In genomic region chr5:33440482-33441240, GRCh38 we compare ENCODE assay signal across 1 cellular context.
TF ChIP-seq lines count a peak whose summit lies in the region.

TARS1 (plus strand) TSS chr5:33440965; CDS start chr5:33441087, 122 bp downstream.

TF ChIP-seq in HepG2, 621 proteins besides CTCF, POLR2A, EP300 and RAD21 (continued from another document and continues in another):
- TF ChIP-seq MEF2D (CRISPR knock-in tag; IDR thresholded peaks at IDR 0.05) = peak; percentile 56
- TF ChIP-seq ZNF296 (CRISPR knock-in tag; conservative IDR thresholded peaks at IDR 0.05) = no peak
- TF ChIP-seq JUNB (CRISPR knock-in tag; IDR thresholded peaks at IDR 0.05; ENCODE audit: borderline replicate concordance) = no peak
- peak; percentile 34; the same call in 1 of the 2 replicates for TF ChIP-seq HNF4G (IDR thresholded peaks at IDR 0.05; ENCODE audit: borderline replicate concordance, low read depth, low read length)
- TF ChIP-seq HNF4G (CRISPR knock-in tag; IDR thresholded peaks at IDR 0.05; ENCODE audit: borderline replicate concordance, low read depth) = no peak
- TF ChIP-seq NCOA2 (CRISPR knock-in tag; IDR thresholded peaks at IDR 0.05) = peak; percentile 43
- TF ChIP-seq ARID3A (IDR thresholded peaks at IDR 0.05; ENCODE audit: low read depth, low read length) = peak; percentile 44; the same call in 1 of the 2 replicates
- TF ChIP-seq UBTF (CRISPR knock-in tag; IDR thresholded peaks at IDR 0.05) = peak; percentile 85
- TF ChIP-seq ZNF652 (CRISPR knock-in tag; IDR thresholded peaks at IDR 0.05; ENCODE audit: borderline replicate concordance, low read depth) = no peak
- no peak for TF ChIP-seq NFRKB (IDR thresholded peaks at IDR 0.05)
- TF ChIP-seq NFKB2 (CRISPR knock-in tag; IDR thresholded peaks at IDR 0.05; ENCODE audit: borderline replicate concordance) = peak; percentile 40; the same call in 1 of the 2 replicates
- no peak for TF ChIP-seq ZNF720 (CRISPR knock-in tag; IDR thresholded peaks at IDR 0.05)
- TF ChIP-seq ZNF768 (CRISPR knock-in tag; IDR thresholded peaks at IDR 0.05) = peak; percentile 23; the same call in 1 of the 2 replicates
- TF ChIP-seq ARNT (IDR thresholded peaks at IDR 0.05) = no peak
- TF ChIP-seq IKZF1 (IDR thresholded peaks at IDR 0.05) = no peak
- TF ChIP-seq ZNF501 (CRISPR knock-in tag; IDR thresholded peaks at IDR 0.05) = no peak
- peak; percentile 32 for TF ChIP-seq TFDP2 (CRISPR knock-in tag; IDR thresholded peaks at IDR 0.05)
- no peak for TF ChIP-seq WIZ (CRISPR knock-in tag; IDR thresholded peaks at IDR 0.05)
- TF ChIP-seq HMG20B (CRISPR knock-in tag; conservative IDR thresholded peaks at IDR 0.05) = no peak
- no peak for TF ChIP-seq ZFYVE20 (CRISPR knock-in tag; IDR thresholded peaks at IDR 0.05; ENCODE audit: borderline replicate concordance, low read depth)
- no peak for TF ChIP-seq KIAA2018 (CRISPR knock-in tag; IDR thresholded peaks at IDR 0.05; ENCODE audit: borderline replicate concordance)
- TF ChIP-seq NFIC (IDR thresholded peaks at IDR 0.05; ENCODE audit: low read length) = no peak; the same call in 1 of the 2 replicates
- TF ChIP-seq ZNF839 (CRISPR knock-in tag; IDR thresholded peaks at IDR 0.05; ENCODE audit: borderline replicate concordance) = no peak; the same call in 1 of the 2 replicates
- peak; percentile 99 for TF ChIP-seq YEATS4 (CRISPR knock-in tag; IDR thresholded peaks at IDR 0.05; ENCODE audit: borderline replicate concordance)
- TF ChIP-seq PBX3 (CRISPR knock-in tag; IDR thresholded peaks at IDR 0.05; ENCODE audit: borderline replicate concordance) = no peak
- no peak; the same call in 1 of the 2 replicates for TF ChIP-seq HIVEP1 (CRISPR knock-in tag; IDR thresholded peaks at IDR 0.05)
- peak; percentile 82 for TF ChIP-seq ZFY (CRISPR knock-in tag; IDR thresholded peaks at IDR 0.05)
- peak; percentile 65; the same call in 1 of the 2 replicates for TF ChIP-seq FOXJ3 (CRISPR knock-in tag; IDR thresholded peaks at IDR 0.05; ENCODE audit: borderline replicate concordance)
- 0 out of 2 replicates have a peak, but pooled peaks have one; percentile 10 for TF ChIP-seq JUND (CRISPR knock-in tag; IDR thresholded peaks at IDR 0.05)
- TF ChIP-seq SALL1 (CRISPR knock-in tag; IDR thresholded peaks at IDR 0.05) = peak; percentile 73
- TF ChIP-seq E2F1 (CRISPR knock-in tag; IDR thresholded peaks at IDR 0.05) = peak; percentile 53
- 0 out of 2 replicates have a peak, but pooled peaks have one; percentile 88 for TF ChIP-seq ZNF558 (CRISPR knock-in tag; IDR thresholded peaks at IDR 0.05; ENCODE audit: borderline replicate concordance)
- TF ChIP-seq DRAP1 (CRISPR knock-in tag; IDR thresholded peaks at IDR 0.05) = peak; percentile 80
- TF ChIP-seq BORCS8-MEF2B (CRISPR knock-in tag; IDR thresholded peaks at IDR 0.05) = no peak; the same call in 1 of the 2 replicates
- TF ChIP-seq POGZ (CRISPR knock-in tag; IDR thresholded peaks at IDR 0.05) = peak; percentile 89
- no peak for TF ChIP-seq GPN1 (CRISPR knock-in tag; IDR thresholded peaks at IDR 0.05; ENCODE audit: borderline replicate concordance)
- TF ChIP-seq ZNF317 (CRISPR knock-in tag; IDR thresholded peaks at IDR 0.05) = no peak
- TF ChIP-seq ZNF121 (CRISPR knock-in tag; IDR thresholded peaks at IDR 0.05) = peak; percentile 24; the same call in 1 of the 2 replicates
- 0 out of 2 replicates have a peak, but pooled peaks have one; percentile 56 for TF ChIP-seq CCDC6 (CRISPR knock-in tag; IDR thresholded peaks at IDR 0.05)
- no peak for TF ChIP-seq RFX1 (IDR thresholded peaks at IDR 0.05)
- no peak for TF ChIP-seq SNAI1 (CRISPR knock-in tag; IDR thresholded peaks at IDR 0.05; ENCODE audit: borderline replicate concordance)
- TF ChIP-seq NFE2L1 (CRISPR knock-in tag; IDR thresholded peaks at IDR 0.05; ENCODE audit: borderline replicate concordance) = no peak
- TF ChIP-seq MIXL1 (CRISPR knock-in tag; IDR thresholded peaks at IDR 0.05) = peak; percentile 60; the same call in 1 of the 2 replicates
- no peak for TF ChIP-seq PRMT3 (CRISPR knock-in tag; IDR thresholded peaks at IDR 0.05; ENCODE audit: borderline replicate concordance, low read depth)
- no peak; the same call in 1 of the 2 replicates for TF ChIP-seq ZBTB33 (CRISPR knock-in tag; IDR thresholded peaks at IDR 0.05)
